ENCODE assay signal across 1 cellular context in the genomic region with DNA sequence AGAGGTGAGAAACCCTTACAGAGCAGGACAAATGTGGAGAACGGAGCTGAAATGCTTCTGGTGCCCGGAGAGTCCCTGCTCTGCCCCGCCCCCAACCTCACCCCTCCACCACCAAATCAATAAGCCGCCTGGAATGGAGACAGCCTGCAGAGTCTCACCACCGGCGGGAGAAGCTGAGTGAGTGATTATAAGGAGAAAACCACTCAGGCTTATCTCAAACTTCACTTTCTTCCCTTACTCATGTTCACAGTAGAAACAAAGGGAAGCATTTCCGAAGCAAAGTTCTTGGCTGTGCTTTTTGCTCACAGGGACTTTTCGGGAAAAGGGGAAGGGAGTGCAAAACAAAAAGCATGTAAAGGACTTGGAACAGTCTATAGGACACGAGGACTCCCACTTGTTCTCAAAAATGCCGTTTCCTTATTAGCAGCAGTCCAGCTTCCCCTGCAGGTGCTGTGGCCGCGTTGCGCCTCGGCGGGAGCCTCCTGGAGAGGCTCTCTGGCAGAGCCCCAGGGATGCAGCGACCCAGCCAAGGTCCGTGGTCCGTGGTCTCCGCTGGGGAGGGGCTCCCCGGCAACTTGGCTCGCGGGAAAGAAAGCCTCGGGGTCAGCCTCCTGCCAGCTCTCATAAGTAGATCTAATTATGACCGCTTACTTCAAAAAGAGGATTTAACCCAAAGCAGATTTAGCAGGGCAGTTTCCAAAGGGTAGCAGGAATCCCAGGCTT.
TF ChIP-seq lines count a peak whose summit lies in the region.

No MANE protein-coding gene starts in this region.

TF ChIP-seq in K562, 482 proteins besides CTCF, POLR2A, EP300 and RAD21 (continued from another document):
- TF ChIP-seq, protein P1, sequence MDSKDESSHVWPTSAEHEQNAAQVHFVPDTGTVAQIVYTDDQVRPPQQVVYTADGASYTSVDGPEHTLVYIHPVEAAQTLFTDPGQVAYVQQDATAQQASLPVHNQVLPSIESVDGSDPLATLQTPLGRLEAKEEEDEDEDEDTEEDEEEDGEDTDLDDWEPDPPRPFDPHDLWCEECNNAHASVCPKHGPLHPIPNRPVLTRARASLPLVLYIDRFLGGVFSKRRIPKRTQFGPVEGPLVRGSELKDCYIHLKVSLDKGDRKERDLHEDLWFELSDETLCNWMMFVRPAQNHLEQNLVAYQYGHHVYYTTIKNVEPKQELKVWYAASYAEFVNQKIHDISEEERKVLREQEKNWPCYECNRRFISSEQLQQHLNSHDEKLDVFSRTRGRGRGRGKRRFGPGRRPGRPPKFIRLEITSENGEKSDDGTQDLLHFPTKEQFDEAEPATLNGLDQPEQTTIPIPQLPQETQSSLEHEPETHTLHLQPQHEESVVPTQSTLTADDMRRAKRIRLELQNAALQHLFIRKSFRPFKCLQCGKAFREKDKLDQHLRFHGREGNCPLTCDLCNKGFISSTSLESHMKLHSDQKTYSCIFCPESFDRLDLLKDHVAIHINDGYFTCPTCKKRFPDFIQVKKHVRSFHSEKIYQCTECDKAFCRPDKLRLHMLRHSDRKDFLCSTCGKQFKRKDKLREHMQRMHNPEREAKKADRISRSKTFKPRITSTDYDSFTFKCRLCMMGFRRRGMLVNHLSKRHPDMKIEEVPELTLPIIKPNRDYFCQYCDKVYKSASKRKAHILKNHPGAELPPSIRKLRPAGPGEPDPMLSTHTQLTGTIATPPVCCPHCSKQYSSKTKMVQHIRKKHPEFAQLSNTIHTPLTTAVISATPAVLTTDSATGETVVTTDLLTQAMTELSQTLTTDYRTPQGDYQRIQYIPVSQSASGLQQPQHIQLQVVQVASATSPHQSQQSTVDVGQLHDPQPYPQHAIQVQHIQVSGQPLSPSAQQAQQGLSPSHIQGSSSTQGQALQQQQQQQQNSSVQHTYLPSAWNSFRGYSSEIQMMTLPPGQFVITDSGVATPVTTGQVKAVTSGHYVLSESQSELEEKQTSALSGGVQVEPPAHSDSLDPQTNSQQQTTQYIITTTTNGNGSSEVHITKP (IDR thresholded peaks at IDR 0.05; ENCODE audit: partially characterized antibody), result peak; percentile 77
- TF ChIP-seq TRIM24 (IDR thresholded peaks at IDR 0.05) (no peak), CBFA2T2 (conservative IDR thresholded peaks at IDR 0.05) (no peak), ZNF184 (CRISPR knock-in tag; IDR thresholded peaks at IDR 0.05) (no peak), CTBP1 (IDR thresholded peaks at IDR 0.05; ENCODE audit: borderline replicate concordance) (0 out of 2 replicates have a peak, but pooled peaks have one; percentile 13), ZNF76 (CRISPR knock-in tag; IDR thresholded peaks at IDR 0.05; ENCODE audit: borderline replicate concordance) (no peak), TOE1 (IDR thresholded peaks at IDR 0.05; ENCODE audit: borderline replicate concordance) (no peak), TOE1 (CRISPR knock-in tag; IDR thresholded peaks at IDR 0.05; ENCODE audit: borderline replicate concordance, low read depth) (no peak), PHF8 (IDR thresholded peaks at IDR 0.05; ENCODE audit: borderline replicate concordance, low read length) (no peak), SOX6 (IDR thresholded peaks at IDR 0.05) (0 out of 2 replicates have a peak, but pooled peaks have one; percentile 29), RBM22 (IDR thresholded peaks at IDR 0.05; ENCODE audit: low read depth, low read length, poor library complexity, severe bottlenecking) (no peak), KLF10 (CRISPR knock-in tag; IDR thresholded peaks at IDR 0.05) (no peak), NUFIP1 (IDR thresholded peaks at IDR 0.05; ENCODE audit: partially characterized antibody) (no peak), ZBTB7A (IDR thresholded peaks at IDR 0.05; ENCODE audit: borderline replicate concordance, control insufficient read depth, low read depth, low read length) (peak; percentile 33; the same call in 1 of the 2 replicates), BCL6 (CRISPR knock-in tag; IDR thresholded peaks at IDR 0.05) (no peak), HOXB6 (CRISPR knock-in tag; IDR thresholded peaks at IDR 0.05; ENCODE audit: borderline replicate concordance) (no peak), ZC3H8 (IDR thresholded peaks at IDR 0.05) (no peak), CEBPG (CRISPR knock-in tag; IDR thresholded peaks at IDR 0.05) (no peak), CEBPG (tag; conservative IDR thresholded peaks at IDR 0.05 in 1 of 2, IDR thresholded peaks at IDR 0.05 in 1 of 2) (no peak), DPF2 (IDR thresholded peaks at IDR 0.05) (0 out of 2 replicates have a peak, but pooled peaks have one; percentile 35), ZNF696 (CRISPR knock-in tag; conservative IDR thresholded peaks at IDR 0.05) (no peak)
- TF ChIP-seq, protein P2, sequence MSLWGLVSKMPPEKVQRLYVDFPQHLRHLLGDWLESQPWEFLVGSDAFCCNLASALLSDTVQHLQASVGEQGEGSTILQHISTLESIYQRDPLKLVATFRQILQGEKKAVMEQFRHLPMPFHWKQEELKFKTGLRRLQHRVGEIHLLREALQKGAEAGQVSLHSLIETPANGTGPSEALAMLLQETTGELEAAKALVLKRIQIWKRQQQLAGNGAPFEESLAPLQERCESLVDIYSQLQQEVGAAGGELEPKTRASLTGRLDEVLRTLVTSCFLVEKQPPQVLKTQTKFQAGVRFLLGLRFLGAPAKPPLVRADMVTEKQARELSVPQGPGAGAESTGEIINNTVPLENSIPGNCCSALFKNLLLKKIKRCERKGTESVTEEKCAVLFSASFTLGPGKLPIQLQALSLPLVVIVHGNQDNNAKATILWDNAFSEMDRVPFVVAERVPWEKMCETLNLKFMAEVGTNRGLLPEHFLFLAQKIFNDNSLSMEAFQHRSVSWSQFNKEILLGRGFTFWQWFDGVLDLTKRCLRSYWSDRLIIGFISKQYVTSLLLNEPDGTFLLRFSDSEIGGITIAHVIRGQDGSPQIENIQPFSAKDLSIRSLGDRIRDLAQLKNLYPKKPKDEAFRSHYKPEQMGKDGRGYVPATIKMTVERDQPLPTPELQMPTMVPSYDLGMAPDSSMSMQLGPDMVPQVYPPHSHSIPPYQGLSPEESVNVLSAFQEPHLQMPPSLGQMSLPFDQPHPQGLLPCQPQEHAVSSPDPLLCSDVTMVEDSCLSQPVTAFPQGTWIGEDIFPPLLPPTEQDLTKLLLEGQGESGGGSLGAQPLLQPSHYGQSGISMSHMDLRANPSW (CRISPR knock-in tag; IDR thresholded peaks at IDR 0.05), result no peak
- TF ChIP-seq, protein P3, sequence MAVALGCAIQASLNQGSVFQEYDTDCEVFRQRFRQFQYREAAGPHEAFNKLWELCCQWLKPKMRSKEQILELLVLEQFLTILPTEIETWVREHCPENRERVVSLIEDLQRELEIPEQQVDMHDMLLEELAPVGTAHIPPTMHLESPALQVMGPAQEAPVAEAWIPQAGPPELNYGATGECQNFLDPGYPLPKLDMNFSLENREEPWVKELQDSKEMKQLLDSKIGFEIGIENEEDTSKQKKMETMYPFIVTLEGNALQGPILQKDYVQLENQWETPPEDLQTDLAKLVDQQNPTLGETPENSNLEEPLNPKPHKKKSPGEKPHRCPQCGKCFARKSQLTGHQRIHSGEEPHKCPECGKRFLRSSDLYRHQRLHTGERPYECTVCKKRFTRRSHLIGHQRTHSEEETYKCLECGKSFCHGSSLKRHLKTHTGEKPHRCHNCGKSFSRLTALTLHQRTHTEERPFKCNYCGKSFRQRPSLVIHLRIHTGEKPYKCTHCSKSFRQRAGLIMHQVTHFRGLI (CRISPR knock-in tag; IDR thresholded peaks at IDR 0.05), result no peak
